In the genomic region with DNA sequence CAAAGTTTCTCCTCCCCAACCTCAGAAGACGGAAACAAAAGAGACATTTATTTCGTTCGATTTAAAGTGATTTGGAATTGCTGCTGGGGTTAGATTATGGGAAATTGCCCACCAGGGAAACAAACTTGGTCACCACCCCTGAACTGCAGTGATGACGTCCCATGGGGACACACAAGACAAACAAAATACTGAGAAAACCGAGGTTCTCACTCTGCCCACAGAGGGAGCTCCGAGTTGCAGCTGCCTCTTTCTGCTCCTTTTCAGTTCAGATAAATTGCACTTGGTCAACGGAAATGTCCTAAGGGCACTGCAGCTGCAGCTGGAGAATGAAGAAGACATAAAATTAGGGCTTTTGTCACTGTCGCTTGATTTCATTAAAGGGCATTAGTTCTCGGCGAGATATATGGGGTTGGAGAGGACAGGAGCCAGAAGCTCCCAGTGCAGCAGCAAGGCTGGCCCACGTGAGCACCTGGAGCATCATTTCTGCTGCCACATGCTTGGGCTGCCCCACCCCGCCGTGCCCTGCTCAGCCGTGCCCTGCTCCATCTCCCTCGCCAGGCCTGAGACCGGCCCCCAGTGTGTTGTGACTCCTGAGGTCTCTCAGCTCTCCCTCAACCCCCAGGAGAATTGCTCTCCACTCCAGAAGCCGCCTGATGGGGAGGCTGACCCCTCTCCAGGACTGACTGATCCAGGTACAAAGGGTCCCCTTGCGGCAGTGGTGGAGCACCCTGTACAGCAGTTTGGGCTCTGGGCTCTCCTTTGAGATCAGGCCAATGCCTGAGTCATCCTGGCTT, we compare ENCODE assay signal across 20 cellular contexts.
DNase-seq lines count a peak whose midpoint lies in the region; ATAC-seq and FAIRE-seq lines count a peak whose summit lies in the region.
"Had no signal": no experiment of that assay in that cellular context is flagged by ENCODE, and none has a peak within 500 bp of the region (broad histone marks: within the 10 kb centered on the region; RNA-seq: fewer than 3 reads in every experiment).

No MANE protein-coding gene starts in this region.

- DNase-seq in HTR-8/SVneo (ENCODE audit: insufficient read length, low spot score) (peak; percentile 36), RPMI8226 (peak; percentile 13), left kidney (ENCODE audit: low read depth, low spot score) (peak; percentile 63), sciatic nerve (ENCODE audit: low spot score) (no peak), substantia nigra (lab: John Stamatoyannopoulos, UW) (no peak), SKM-1 treated with dmso at 0.1 percent for 144 hours (lab: John Stamatoyannopoulos, UW; ENCODE audit: unreplicated experiment) (no peak)
- DNase-seq in stimulated activated CD4-positive, alpha-beta T cell treated with anti-CD3 and anti-CD28 coated beads, Interleukin-1b, Interleukin-23, amount 100 ng/mL, for 48 hours = no peak
- DNase-seq: activated CD4-positive, alpha-beta T cell treated with anti-CD3 and anti-CD28 coated beads, Interleukin-2, amount 10 ng/mL, durations not matched to agents 7 days and 5 days; activated CD8-positive, alpha-beta memory T cell treated with anti-CD3 and anti-CD28 coated beads, Interleukin-2, amount 50 U/mL, for 4 hours; activated gamma-delta T cell treated with Interleukin-2 at 50 U/mL for 16 hours; DMS 273 treated with DMSO at 0.1 percent for 48 hours; foreskin keratinocyte; GF-D8; NCI-H2029; NCI-H446; stimulated activated CD4-positive, alpha-beta T cell treated with anti-CD3 and anti-CD28 coated beads, Interleukin-15, amount 100 ng/mL, for 24 hours; tibial artery had no signal

- ATAC-seq in sciatic nerve = peak; percentile 44
- ATAC-seq: foreskin keratinocyte; stimulated activated effector memory CD8-positive, alpha-beta T cell treated with anti-CD3 and anti-CD28 coated beads, Interleukin-12 subunit alpha, Interleukin-12 subunit beta, amount 100 ng/mL, for 72 hours had no signal

- no peak for FAIRE-seq in HTR-8/SVneo (lab: Jason Lieb, UNC)

- no peak overlapping the region for H3K27ac ChIP-seq in substantia nigra (ENCODE audit: low read depth, low read length, poor library complexity, severe bottlenecking)
- H3K27ac ChIP-seq: adrenal gland, cardiac muscle cell, foreskin keratinocyte, tibial artery had no signal

- intact Hi-C loops in sciatic nerve (cut with DNase I) = no loop called here

Comparison
In these comparisons a context has a peak if more than half of its experiments do, and no peak if none do; other contexts are left out.
1. DNase-seq: peak in HTR-8/SVneo (single experiment), RPMI8226 (single experiment) and left kidney (single experiment); none in sciatic nerve (single experiment), substantia nigra (0 of 49), SKM-1 treated with dmso at 0.1 percent for 144 hours (single experiment) and stimulated activated CD4-positive, alpha-beta T cell treated with anti-CD3 and anti-CD28 coated beads, Interleukin-1b, Interleukin-23, amount 100 ng/mL, for 48 hours (single experiment).